ENCODE assay signal across 8 cellular contexts in the genomic region with DNA sequence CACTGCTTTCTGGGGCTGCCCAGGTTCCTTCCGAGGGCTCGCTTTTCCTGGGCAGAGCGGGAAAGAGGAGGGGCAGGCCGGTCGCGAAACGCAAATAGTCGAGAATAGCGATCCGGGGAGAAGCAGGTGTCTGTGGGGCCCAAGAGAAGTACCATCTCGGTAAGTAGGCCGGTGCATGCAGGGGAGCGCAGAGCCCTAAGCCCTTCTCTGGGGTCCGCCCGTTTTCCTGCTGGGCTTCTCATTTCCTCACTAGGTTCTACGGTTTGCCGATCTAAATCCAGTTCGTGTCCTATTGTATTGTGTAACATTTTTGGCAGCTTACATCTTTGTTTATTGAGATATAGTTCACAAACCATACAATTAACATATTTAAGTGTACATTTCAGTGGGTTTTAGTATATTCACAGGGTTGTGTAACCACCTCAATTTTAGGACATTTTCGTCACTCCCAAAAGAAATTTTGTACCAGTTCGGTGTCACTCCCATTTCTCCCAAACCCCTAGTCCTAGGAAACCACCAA. TPM values are rescaled to one million over a fixed set of nuclear protein-coding genes. Genes with fewer than 3 reads are reported as not detected.
A peak's percentile ranks its signal among the peaks of the same experiment; 100 is the strongest.
DNase-seq lines count a peak whose midpoint lies in the region; ATAC-seq and TF ChIP-seq lines count a peak whose summit lies in the region.

No MANE protein-coding gene starts in this region.

- peaks cover 18% of the 10 kb centered on the region for H3K4me1 Mint-ChIP-seq in mesothelial cell of epicardium
- H3K4me1 Mint-ChIP-seq in type B pancreatic cell (ENCODE audit: unreplicated experiment), result no peaks in the 10 kb centered on the region

- H3K9me3 Mint-ChIP-seq in mesothelial cell of epicardium (no peaks in the 10 kb centered on the region), type B pancreatic cell (no peaks in the 10 kb centered on the region)

- H3K27ac Mint-ChIP-seq in mesothelial cell of epicardium, result peak overlapping the region; percentile 99
- H3K27ac Mint-ChIP-seq in type B pancreatic cell, result peak overlapping the region; percentile 99

- peak overlapping the region; percentile 98 for H3K4me3 Mint-ChIP-seq in mesothelial cell of epicardium
- H3K4me3 Mint-ChIP-seq in type B pancreatic cell, result peak overlapping the region; percentile 99

- peaks cover 3% of the 10 kb centered on the region for H3K36me3 ChIP-seq in effector memory CD4-positive, alpha-beta T cell (ENCODE audit: control insufficient read depth, insufficient read depth, low read length)

- ATAC-seq in HG03469 (IDR thresholded peaks at IDR 0.05; ENCODE audit: unreplicated experiment), result no peak

- DNase-seq in CD1c-positive myeloid dendritic cell (ENCODE audit: extremely low spot score) (peak; percentile 45), HCEC 1CT (peak; percentile 23), SK-MEL-5 (ENCODE audit: low read depth, low spot score) (peak; percentile 5), mesothelial cell of epicardium (ENCODE audit: low spot score in 2 of 2, unreplicated experiment in 2 of 2) (no peak), type B pancreatic cell (ENCODE audit: extremely low spot score, unreplicated experiment) (no peak), NCI-H446 (lab: John Stamatoyannopoulos, UW) (no peak)
- DNase-seq in effector memory CD4-positive, alpha-beta T cell, result no peak

- TF ChIP-seq CTCF in mesothelial cell of epicardium (IDR thresholded peaks at IDR 0.05; ENCODE audit: unreplicated experiment) (no peak), type B pancreatic cell (conservative IDR thresholded peaks at IDR 0.05) (no peak)

- in situ Hi-C loops in SK-MEL-5 (cut with HindIII; ENCODE audit: low pct_unique_long_range_greater_than_20kb, low sequenced_read_pairs), result no loop called here

- no peaks in the 10 kb centered on the region for H3K9me3 ChIP-seq in effector memory CD4-positive, alpha-beta T cell (ENCODE audit: control insufficient read depth, low read length)

- H3K36me3 Mint-ChIP-seq in mesothelial cell of epicardium (peaks cover 5% of the 10 kb centered on the region), type B pancreatic cell (peaks cover 8% of the 10 kb centered on the region)

- no peaks in the 10 kb centered on the region for H3K27me3 ChIP-seq in effector memory CD4-positive, alpha-beta T cell (replicated peaks; ENCODE audit: control insufficient read depth, insufficient read depth, low read length, poor library complexity, severe bottlenecking)

- H3K27ac ChIP-seq in effector memory CD4-positive, alpha-beta T cell (ENCODE audit: insufficient read depth, low read length, poor library complexity, severe bottlenecking), result peak overlapping the region; percentile 98

- H3K4me3 ChIP-seq in effector memory CD4-positive, alpha-beta T cell (ENCODE audit: insufficient read depth, low read depth, low read length, poor library complexity, severe bottlenecking), result peak overlapping the region; percentile 78

- H3K27me3 Mint-ChIP-seq in mesothelial cell of epicardium (ENCODE audit: low read depth) (no peaks in the 10 kb centered on the region), type B pancreatic cell (no peaks in the 10 kb centered on the region)

- peaks cover 62% of the 10 kb centered on the region for H3K4me1 ChIP-seq in effector memory CD4-positive, alpha-beta T cell (ENCODE audit: control insufficient read depth, insufficient read depth, low read length, poor library complexity, severe bottlenecking)

RNA-seq across cellular contexts. Expression of a gene that starts 6.9 kb away (rescaled TPM):
- 10.9 and 13.5 TPM in 2 replicates for total RNA-seq in SK-MEL-5 (2014; rRNA removed; shearing (Covaris generic))
- 9.1 and 11.0 TPM in 2 replicates for polyA plus RNA-seq in SK-MEL-5 (2015; cell fraction: cytosol; rRNA removed)
- polyA plus RNA-seq in SK-MEL-5 (2015; cell fraction: nucleus; rRNA removed), result 2.8 and 4.2 TPM in 2 replicates
- total RNA-seq in mesothelial cell of epicardium, result 16.2 to 19.6 TPM (median 17.5 TPM) in 3 replicates
- 24.9 and 30.9 TPM in 2 replicates for total RNA-seq in type B pancreatic cell (ENCODE audit: low replicate concordance)

RNA-seq across cellular contexts. Expression of a gene that starts 18.1 kb away (rescaled TPM):
- total RNA-seq in SK-MEL-5 (2014; rRNA removed; shearing (Covaris generic)), result 1,639 and 1,647 TPM in 2 replicates
- 2,107 and 2,382 TPM in 2 replicates for polyA plus RNA-seq in SK-MEL-5 (2015; cell fraction: cytosol; rRNA removed)
- 316 and 358 TPM in 2 replicates for polyA plus RNA-seq in SK-MEL-5 (2015; cell fraction: nucleus; rRNA removed)
- total RNA-seq in mesothelial cell of epicardium (237 to 256 TPM (median 240 TPM) in 3 replicates), type B pancreatic cell (ENCODE audit: low replicate concordance) (400 and 519 TPM in 2 replicates)

RNA-seq across cellular contexts. Expression of a gene that starts 18.3 kb away (rescaled TPM):
- total RNA-seq in SK-MEL-5 (2014; rRNA removed; shearing (Covaris generic)), result 0.19 and 0.21 TPM in 2 replicates
- 0.19 TPM in 1 of 2 replicates, not detected in the other for polyA plus RNA-seq in SK-MEL-5 (2015; cell fraction: cytosol; rRNA removed)
- polyA plus RNA-seq in SK-MEL-5 (2015; cell fraction: nucleus; rRNA removed), result 6.0 and 6.6 TPM in 2 replicates
- total RNA-seq in mesothelial cell of epicardium, result 0.66 to 1.3 TPM (median 1.1 TPM) in 3 replicates
- 1.0 and 1.2 TPM in 2 replicates for total RNA-seq in type B pancreatic cell (ENCODE audit: low replicate concordance)

Comparison
In these comparisons a context has a peak if more than half of its experiments do, and no peak if none do; other contexts are left out.
1. DNase-seq: peak in CD1c-positive myeloid dendritic cell (single experiment), HCEC 1CT (single experiment) and SK-MEL-5 (single experiment); none in effector memory CD4-positive, alpha-beta T cell (0 of 3), mesothelial cell of epicardium (0 of 2), type B pancreatic cell (single experiment) and NCI-H446 (0 of 2).